Comparison of ENCODE assay signal across 8 cellular contexts in genomic region chr14:35044939-35045797, GRCh38.
A peak's percentile ranks its signal among the peaks of the same experiment; 100 is the strongest.
DNase-seq lines count a peak whose midpoint lies in the region; ATAC-seq and TF ChIP-seq lines count a peak whose summit lies in the region.

No MANE protein-coding gene starts in this region.

- peaks cover 9% of the 10 kb centered on the region for H3K36me3 Mint-ChIP-seq in T-helper 1 cell treated with Interleukin-12 subunit alpha and Interleukin-12 subunit beta and Interleukin-4 antibody, amounts not matched to agents 30 μg/mL and 1 μg/mL, for 36 hours (ENCODE audit: low read depth)

- peak overlapping the region; percentile 98 for H3K27ac Mint-ChIP-seq in T-helper 1 cell treated with Interleukin-12 subunit alpha and Interleukin-12 subunit beta and Interleukin-4 antibody, amounts not matched to agents 30 μg/mL and 1 μg/mL, for 36 hours

- H3K27ac ChIP-seq in WERI-Rb-1 (peak overlapping the region; percentile 39), rectal smooth muscle tissue (ENCODE audit: low read depth, low read length) (peak overlapping the region; percentile 91)

- no peaks in the 10 kb centered on the region for H3K9me3 ChIP-seq in WERI-Rb-1 (ENCODE audit: severe bottlenecking)

- DNase-seq in T-helper 1 cell (no peak), WERI-Rb-1 (no peak), foreskin fibroblast (peak in 1 of 2 donors; percentile 9), SW480 (ENCODE audit: low spot score) (no peak)

- ATAC-seq in GM18867 (IDR thresholded peaks at IDR 0.05; ENCODE audit: unreplicated experiment) = no peak
- ATAC-seq in GM21447 (IDR thresholded peaks at IDR 0.05; ENCODE audit: unreplicated experiment) = no peak

- H3K36me3 ChIP-seq in WERI-Rb-1 (peaks cover 4% of the 10 kb centered on the region), rectal smooth muscle tissue (ENCODE audit: control insufficient read depth, insufficient read depth, low read length) (no peaks in the 10 kb centered on the region)

- peaks cover 22% of the 10 kb centered on the region for H3K4me1 Mint-ChIP-seq in T-helper 1 cell treated with Interleukin-12 subunit alpha and Interleukin-12 subunit beta and Interleukin-4 antibody, amounts not matched to agents 30 μg/mL and 1 μg/mL, for 36 hours (ENCODE audit: low read depth)

- H3K4me3 Mint-ChIP-seq in T-helper 1 cell treated with Interleukin-12 subunit alpha and Interleukin-12 subunit beta and Interleukin-4 antibody, amounts not matched to agents 30 μg/mL and 1 μg/mL, for 36 hours = peak overlapping the region; percentile 89

- H3K27me3 ChIP-seq in WERI-Rb-1 (ENCODE audit: insufficient read depth, low read depth, severe bottlenecking) = no peaks in the 10 kb centered on the region
- no peaks in the 10 kb centered on the region for H3K27me3 ChIP-seq in rectal smooth muscle tissue (ENCODE audit: control insufficient read depth, insufficient read depth, low read length)

- H3K4me3 ChIP-seq in WERI-Rb-1 (ENCODE audit: low read depth, low read length) = peak overlapping the region; percentile 96
- H3K4me3 ChIP-seq in foreskin fibroblast (ENCODE audit: low read depth in 1 of 2, low read length in 2 of 2) = peak overlapping the region; percentile 76 to 88
- H3K4me3 ChIP-seq in rectal smooth muscle tissue (ENCODE audit: low read length) = peak overlapping the region; percentile 95

- TF ChIP-seq CTCF in WERI-Rb-1 (IDR thresholded peaks at IDR 0.05; ENCODE audit: low read depth, low read length) (no peak), foreskin fibroblast (IDR thresholded peaks at IDR 0.05; ENCODE audit: low read depth, low read length) (no peak)

- peaks cover 2% of the 10 kb centered on the region for H3K4me1 ChIP-seq in rectal smooth muscle tissue (ENCODE audit: control insufficient read depth, insufficient read depth, low read length)

- peak overlapping the region; percentile 80 for H3K9ac ChIP-seq in rectal smooth muscle tissue (ENCODE audit: low read length)

- no peaks in the 10 kb centered on the region for H3K9me3 Mint-ChIP-seq in T-helper 1 cell treated with Interleukin-12 subunit alpha and Interleukin-12 subunit beta and Interleukin-4 antibody, amounts not matched to agents 30 μg/mL and 1 μg/mL, for 36 hours

- H3K27me3 Mint-ChIP-seq in T-helper 1 cell treated with Interleukin-12 subunit alpha and Interleukin-12 subunit beta and Interleukin-4 antibody, amounts not matched to agents 30 μg/mL and 1 μg/mL, for 36 hours (ENCODE audit: low read depth) = no peaks in the 10 kb centered on the region
